Comparison of ENCODE assay signal across 1 cellular context in the genomic region with DNA sequence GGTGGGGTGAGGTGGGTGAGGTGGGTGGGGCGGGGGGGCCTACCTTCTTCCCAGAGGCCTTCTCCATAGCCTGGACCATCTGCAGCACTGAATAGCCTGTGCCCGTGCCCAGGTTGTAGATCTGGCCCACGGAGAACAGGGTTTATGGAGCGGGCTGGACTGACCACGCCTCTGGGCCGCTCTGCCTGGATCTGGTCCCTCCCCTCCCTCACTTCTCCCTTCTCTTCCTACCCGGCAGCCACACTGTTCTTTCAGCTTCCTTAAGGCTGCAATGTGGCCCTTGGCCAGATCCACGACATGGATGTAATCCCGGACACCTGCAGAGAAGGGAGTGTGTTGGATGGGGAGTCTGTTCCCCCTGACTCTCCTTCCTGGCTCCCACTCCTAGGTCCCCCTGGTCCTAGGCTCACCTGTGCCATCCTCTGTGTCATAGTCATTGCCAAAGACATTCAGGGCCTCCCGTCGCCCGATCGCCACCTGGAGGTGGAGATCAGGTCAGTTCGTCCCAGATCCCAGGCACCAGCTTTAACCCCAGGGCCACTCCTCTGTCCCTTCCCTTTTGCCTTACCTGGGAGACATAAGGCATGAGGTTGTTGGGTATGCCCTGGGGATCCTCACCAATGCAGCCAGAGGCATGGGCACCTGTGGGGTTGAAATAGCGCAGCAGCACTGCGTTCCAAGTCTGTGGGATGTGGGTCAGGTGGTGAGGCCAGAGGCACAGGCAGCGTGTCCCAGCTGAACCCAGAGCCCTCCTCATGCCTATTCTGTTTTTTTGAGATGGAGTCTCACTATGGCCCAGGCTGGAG.
TF ChIP-seq lines count a peak whose summit lies in the region.

No MANE protein-coding gene starts in this region.

TF ChIP-seq in HepG2, 621 proteins besides CTCF, POLR2A, EP300 and RAD21:
- 0 out of 2 replicates have a peak, but pooled peaks have one; percentile 14 for TF ChIP-seq KDM2A (CRISPR knock-in tag; IDR thresholded peaks at IDR 0.05; ENCODE audit: borderline replicate concordance, low read depth)
- no peak for TF ChIP-seq MTF2 (CRISPR knock-in tag; IDR thresholded peaks at IDR 0.05; ENCODE audit: borderline replicate concordance)
- TF ChIP-seq, protein P1, sequence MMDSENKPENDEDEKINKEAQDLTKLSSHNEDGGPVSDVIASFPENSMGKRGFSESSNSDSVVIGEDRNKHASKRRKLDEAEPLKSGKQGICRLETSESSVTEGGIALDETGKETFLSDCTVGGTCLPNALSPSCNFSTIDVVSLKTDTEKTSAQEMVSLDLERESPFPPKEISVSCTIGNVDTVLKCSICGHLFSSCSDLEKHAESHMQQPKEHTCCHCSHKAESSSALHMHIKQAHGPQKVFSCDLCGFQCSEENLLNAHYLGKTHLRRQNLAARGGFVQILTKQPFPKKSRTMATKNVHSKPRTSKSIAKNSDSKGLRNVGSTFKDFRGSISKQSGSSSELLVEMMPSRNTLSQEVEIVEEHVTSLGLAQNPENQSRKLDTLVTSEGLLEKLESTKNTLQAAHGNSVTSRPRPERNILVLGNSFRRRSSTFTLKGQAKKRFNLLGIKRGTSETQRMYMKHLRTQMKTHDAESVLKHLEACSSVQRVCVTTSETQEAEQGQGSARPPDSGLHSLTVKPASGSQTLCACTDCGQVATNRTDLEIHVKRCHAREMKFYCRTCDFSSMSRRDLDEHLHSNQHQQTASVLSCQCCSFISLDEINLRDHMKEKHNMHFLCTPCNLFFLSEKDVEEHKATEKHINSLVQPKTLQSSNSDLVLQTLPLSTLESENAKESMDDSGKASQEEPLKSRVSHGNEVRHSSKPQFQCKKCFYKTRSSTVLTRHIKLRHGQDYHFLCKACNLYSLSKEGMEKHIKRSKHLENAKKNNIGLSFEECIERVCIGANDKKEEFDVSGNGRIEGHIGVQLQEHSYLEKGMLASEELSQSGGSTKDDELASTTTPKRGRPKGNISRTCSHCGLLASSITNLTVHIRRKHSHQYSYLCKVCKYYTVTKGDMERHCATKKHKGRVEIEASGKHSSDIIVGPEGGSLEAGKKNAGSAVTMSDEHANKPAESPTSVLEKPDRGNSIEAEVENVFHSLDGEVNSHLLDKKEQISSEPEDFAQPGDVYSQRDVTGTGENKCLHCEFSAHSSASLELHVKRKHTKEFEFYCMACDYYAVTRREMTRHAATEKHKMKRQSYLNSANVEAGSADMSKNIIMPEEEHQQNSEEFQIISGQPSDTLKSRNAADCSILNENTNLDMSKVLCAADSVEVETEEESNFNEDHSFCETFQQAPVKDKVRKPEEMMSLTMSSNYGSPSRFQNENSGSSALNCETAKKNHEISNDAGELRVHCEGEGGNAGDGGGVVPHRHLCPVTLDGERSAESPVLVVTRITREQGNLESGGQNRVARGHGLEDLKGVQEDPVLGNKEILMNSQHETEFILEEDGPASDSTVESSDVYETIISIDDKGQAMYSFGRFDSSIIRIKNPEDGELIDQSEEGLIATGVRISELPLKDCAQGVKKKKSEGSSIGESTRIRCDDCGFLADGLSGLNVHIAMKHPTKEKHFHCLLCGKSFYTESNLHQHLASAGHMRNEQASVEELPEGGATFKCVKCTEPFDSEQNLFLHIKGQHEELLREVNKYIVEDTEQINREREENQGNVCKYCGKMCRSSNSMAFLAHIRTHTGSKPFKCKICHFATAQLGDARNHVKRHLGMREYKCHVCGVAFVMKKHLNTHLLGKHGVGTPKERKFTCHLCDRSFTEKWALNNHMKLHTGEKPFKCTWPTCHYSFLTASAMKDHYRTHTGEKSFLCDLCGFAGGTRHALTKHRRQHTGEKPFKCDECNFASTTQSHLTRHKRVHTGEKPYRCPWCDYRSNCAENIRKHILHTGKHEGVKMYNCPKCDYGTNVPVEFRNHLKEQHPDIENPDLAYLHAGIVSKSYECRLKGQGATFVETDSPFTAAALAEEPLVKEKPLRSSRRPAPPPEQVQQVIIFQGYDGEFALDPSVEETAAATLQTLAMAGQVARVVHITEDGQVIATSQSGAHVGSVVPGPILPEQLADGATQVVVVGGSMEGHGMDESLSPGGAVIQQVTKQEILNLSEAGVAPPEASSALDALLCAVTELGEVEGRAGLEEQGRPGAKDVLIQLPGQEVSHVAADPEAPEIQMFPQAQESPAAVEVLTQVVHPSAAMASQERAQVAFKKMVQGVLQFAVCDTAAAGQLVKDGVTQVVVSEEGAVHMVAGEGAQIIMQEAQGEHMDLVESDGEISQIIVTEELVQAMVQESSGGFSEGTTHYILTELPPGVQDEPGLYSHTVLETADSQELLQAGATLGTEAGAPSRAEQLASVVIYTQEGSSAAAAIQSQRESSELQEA (CRISPR knock-in tag; IDR thresholded peaks at IDR 0.05; ENCODE audit: not compliant biosample characterization): no peak
- peak; percentile 11; the same call in 1 of the 2 replicates for TF ChIP-seq STAG1 (CRISPR knock-in tag; IDR thresholded peaks at IDR 0.05)
- TF ChIP-seq, protein P2, sequence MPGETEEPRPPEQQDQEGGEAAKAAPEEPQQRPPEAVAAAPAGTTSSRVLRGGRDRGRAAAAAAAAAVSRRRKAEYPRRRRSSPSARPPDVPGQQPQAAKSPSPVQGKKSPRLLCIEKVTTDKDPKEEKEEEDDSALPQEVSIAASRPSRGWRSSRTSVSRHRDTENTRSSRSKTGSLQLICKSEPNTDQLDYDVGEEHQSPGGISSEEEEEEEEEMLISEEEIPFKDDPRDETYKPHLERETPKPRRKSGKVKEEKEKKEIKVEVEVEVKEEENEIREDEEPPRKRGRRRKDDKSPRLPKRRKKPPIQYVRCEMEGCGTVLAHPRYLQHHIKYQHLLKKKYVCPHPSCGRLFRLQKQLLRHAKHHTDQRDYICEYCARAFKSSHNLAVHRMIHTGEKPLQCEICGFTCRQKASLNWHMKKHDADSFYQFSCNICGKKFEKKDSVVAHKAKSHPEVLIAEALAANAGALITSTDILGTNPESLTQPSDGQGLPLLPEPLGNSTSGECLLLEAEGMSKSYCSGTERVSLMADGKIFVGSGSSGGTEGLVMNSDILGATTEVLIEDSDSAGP (CRISPR knock-in tag; IDR thresholded peaks at IDR 0.05; ENCODE audit: borderline replicate concordance): 0 out of 2 replicates have a peak, but pooled peaks have one; percentile 11
- TF ChIP-seq, protein P3, sequence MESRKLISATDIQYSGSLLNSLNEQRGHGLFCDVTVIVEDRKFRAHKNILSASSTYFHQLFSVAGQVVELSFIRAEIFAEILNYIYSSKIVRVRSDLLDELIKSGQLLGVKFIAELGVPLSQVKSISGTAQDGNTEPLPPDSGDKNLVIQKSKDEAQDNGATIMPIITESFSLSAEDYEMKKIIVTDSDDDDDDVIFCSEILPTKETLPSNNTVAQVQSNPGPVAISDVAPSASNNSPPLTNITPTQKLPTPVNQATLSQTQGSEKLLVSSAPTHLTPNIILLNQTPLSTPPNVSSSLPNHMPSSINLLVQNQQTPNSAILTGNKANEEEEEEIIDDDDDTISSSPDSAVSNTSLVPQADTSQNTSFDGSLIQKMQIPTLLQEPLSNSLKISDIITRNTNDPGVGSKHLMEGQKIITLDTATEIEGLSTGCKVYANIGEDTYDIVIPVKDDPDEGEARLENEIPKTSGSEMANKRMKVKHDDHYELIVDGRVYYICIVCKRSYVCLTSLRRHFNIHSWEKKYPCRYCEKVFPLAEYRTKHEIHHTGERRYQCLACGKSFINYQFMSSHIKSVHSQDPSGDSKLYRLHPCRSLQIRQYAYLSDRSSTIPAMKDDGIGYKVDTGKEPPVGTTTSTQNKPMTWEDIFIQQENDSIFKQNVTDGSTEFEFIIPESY (CRISPR knock-in tag; IDR thresholded peaks at IDR 0.05): peak; percentile 95
- TF ChIP-seq ZNF773 (CRISPR knock-in tag; IDR thresholded peaks at IDR 0.05; ENCODE audit: borderline replicate concordance): no peak
- TF ChIP-seq ZNF772 (CRISPR knock-in tag; IDR thresholded peaks at IDR 0.05): no peak
